ENCODE assay signal across 15 cellular contexts in genomic region chr2:618591-618990, GRCh38. TPM values are rescaled to one million over a fixed set of nuclear protein-coding genes. Genes with fewer than 3 reads are reported as not detected.
DNase-seq lines count a peak whose midpoint lies in the region; ATAC-seq lines count a peak whose summit lies in the region.
"Had no signal": no experiment of that assay in that cellular context is flagged by ENCODE, and none has a peak within 500 bp of the region (broad histone marks: within the 10 kb centered on the region; RNA-seq: fewer than 3 reads in every experiment).

No MANE protein-coding gene starts in this region.

- no peaks in the 10 kb centered on the region for H3K36me3 Mint-ChIP-seq in activated CD8-positive, alpha-beta memory T cell treated with anti-CD3 and anti-CD28 coated beads, Interleukin-2, amount 10 ng/mL, durations not matched to agents 7 days and 5 days
- H3K36me3 Mint-ChIP-seq: CD4-positive, alpha-beta memory T cell had no signal

- peaks cover 7% of the 10 kb centered on the region for H3K27me3 Mint-ChIP-seq in activated CD8-positive, alpha-beta memory T cell treated with anti-CD3 and anti-CD28 coated beads, Interleukin-2, amount 10 ng/mL, durations not matched to agents 7 days and 5 days

- CTCF ChIA-PET in activated CD8-positive, alpha-beta memory T cell treated with anti-CD3 and anti-CD28 coated beads, Interleukin-2, amount 10 ng/mL, durations not matched to agents 7 days and 5 days (lab: Charles Lee) = no interaction called here

- no peak for ATAC-seq in activated CD8-positive, alpha-beta memory T cell treated with anti-CD3 and anti-CD28 coated beads, Interleukin-2, amount 10 ng/mL, durations not matched to agents 7 days and 5 days
- ATAC-seq in HG03521 (IDR thresholded peaks at IDR 0.05; ENCODE audit: unreplicated experiment) = no peak
- ATAC-seq: A549, GM12878, HepG2 had no signal

- no peaks in the 10 kb centered on the region for H3K4me1 Mint-ChIP-seq in activated CD8-positive, alpha-beta memory T cell treated with anti-CD3 and anti-CD28 coated beads, Interleukin-2, amount 10 ng/mL, durations not matched to agents 7 days and 5 days
- H3K4me1 Mint-ChIP-seq: CD4-positive, alpha-beta memory T cell; H9 had no signal

- DNase-seq in activated CD8-positive, alpha-beta memory T cell treated with anti-CD3 and anti-CD28 coated beads, Interleukin-2, amount 10 ng/mL, durations not matched to agents 7 days and 5 days = peak; percentile 8
- DNase-seq in activated CD8-positive, alpha-beta memory T cell treated with anti-CD3 and anti-CD28 coated beads, Interleukin-2, amount 50 U/mL, for 4 hours = no peak
- DNase-seq in ecto neural progenitor cell (ENCODE audit: low spot score) (peak; percentile 36), left kidney (ENCODE audit: low read depth, low spot score) (peak; percentile 48), retina (peak; percentile 0), NCI-H345 treated with DMSO at 0.1 percent for 48 hours (lab: John Stamatoyannopoulos, UW; ENCODE audit: unreplicated experiment) (no peak)
- DNase-seq: BE2C; CD4-positive, alpha-beta memory T cell; DMS79; GOT3; H9 had no signal

- no peak overlapping the region for H3K27ac Mint-ChIP-seq in activated CD8-positive, alpha-beta memory T cell treated with anti-CD3 and anti-CD28 coated beads, Interleukin-2, amount 10 ng/mL, durations not matched to agents 7 days and 5 days
- H3K27ac Mint-ChIP-seq: CD4-positive, alpha-beta memory T cell; H9 had no signal

- H3K9me3 Mint-ChIP-seq in activated CD8-positive, alpha-beta memory T cell treated with anti-CD3 and anti-CD28 coated beads, Interleukin-2, amount 10 ng/mL, durations not matched to agents 7 days and 5 days (ENCODE audit: low read depth) = peaks cover 2% of the 10 kb centered on the region

- H3K4me3 Mint-ChIP-seq in activated CD8-positive, alpha-beta memory T cell treated with anti-CD3 and anti-CD28 coated beads, Interleukin-2, amount 10 ng/mL, durations not matched to agents 7 days and 5 days = no peak overlapping the region
- H3K4me3 Mint-ChIP-seq: CD4-positive, alpha-beta memory T cell; H9 had no signal

RNA-seq across cellular contexts. Expression of gene TMEM18, which starts 58.6 kb away (rescaled TPM):
- total RNA-seq in activated CD8-positive, alpha-beta memory T cell treated with anti-CD3 and anti-CD28 coated beads, Interleukin-2, amount 10 ng/mL, durations not matched to agents 7 days and 5 days = 10 to 100 TPM; 22.1 to 25.6 TPM

Comparison
In these comparisons a context has a peak if more than half of its experiments do, and no peak if none do; other contexts are left out.
1. DNase-seq: peak in activated CD8-positive, alpha-beta memory T cell treated with anti-CD3 and anti-CD28 coated beads, Interleukin-2, amount 10 ng/mL, durations not matched to agents 7 days and 5 days (single experiment), ecto neural progenitor cell (single experiment), left kidney (single experiment) and retina (single experiment); none in activated CD8-positive, alpha-beta memory T cell treated with anti-CD3 and anti-CD28 coated beads, Interleukin-2, amount 50 U/mL, for 4 hours (single experiment) and NCI-H345 treated with DMSO at 0.1 percent for 48 hours (single experiment).